Comparison of ENCODE assay signal across 1 cellular context in genomic region chr12:89393551-89394121, GRCh38.
TF ChIP-seq lines count a peak whose summit lies in the region.

No MANE protein-coding gene starts in this region.

TF ChIP-seq in IMR-90, 13 proteins besides CTCF, POLR2A, EP300 and RAD21:
- TF ChIP-seq RFX5 (IDR thresholded peaks at IDR 0.05; ENCODE audit: low read depth, low read length) (no peak), MAFK (IDR thresholded peaks at IDR 0.05; ENCODE audit: low read depth, low read length) (no peak), ELK1 (IDR thresholded peaks at IDR 0.05; ENCODE audit: borderline replicate concordance, low read depth, low read length) (no peak), CHD1 (IDR thresholded peaks at IDR 0.05; ENCODE audit: low read depth, low read length) (no peak), NFE2L2 (IDR thresholded peaks at IDR 0.05; ENCODE audit: low read depth, low read length) (no peak), USF2 (IDR thresholded peaks at IDR 0.05; ENCODE audit: low read depth, low read length) (no peak), FOS (IDR thresholded peaks at IDR 0.05; ENCODE audit: low read depth, low read length) (no peak), BHLHE40 (IDR thresholded peaks at IDR 0.05; ENCODE audit: low read depth, low read length) (no peak), MAZ (IDR thresholded peaks at IDR 0.05; ENCODE audit: borderline replicate concordance, low read depth, low read length) (no peak), RCOR1 (IDR thresholded peaks at IDR 0.05; ENCODE audit: insufficient replicate concordance, low read length) (no peak), SMC3 (IDR thresholded peaks at IDR 0.05; ENCODE audit: low read depth, low read length) (no peak), MXI1 (IDR thresholded peaks at IDR 0.05; ENCODE audit: borderline replicate concordance, low read depth, low read length) (no peak), CEBPB (IDR thresholded peaks at IDR 0.05; ENCODE audit: low read depth, low read length) (no peak)
